ENCODE assay signal across 12 cellular contexts in the genomic region with DNA sequence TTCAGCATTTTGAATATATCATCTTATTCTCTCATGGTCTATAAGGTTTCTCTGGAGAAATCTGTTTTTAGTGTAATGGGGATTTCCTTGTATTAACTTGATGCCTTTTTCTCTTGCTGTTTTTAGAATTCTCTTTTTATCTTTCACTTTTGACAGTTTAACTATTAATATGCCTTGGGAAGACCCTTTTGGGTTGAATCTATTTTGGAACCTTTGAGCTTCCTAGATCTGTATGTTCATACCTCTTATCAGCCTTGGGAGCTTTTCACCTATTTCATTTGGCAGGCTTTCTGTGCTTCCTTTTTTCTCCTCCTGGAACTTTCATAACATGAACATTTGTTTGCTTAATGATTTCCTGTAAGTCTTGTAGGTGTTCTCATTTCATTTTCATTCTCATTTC. TPM values are rescaled to one million over a fixed set of nuclear protein-coding genes. Genes with fewer than 3 reads are reported as not detected.
DNase-seq lines count a peak whose midpoint lies in the region; ATAC-seq, FAIRE-seq and TF ChIP-seq lines count a peak whose summit lies in the region.
"Had no signal": no experiment of that assay in that cellular context is flagged by ENCODE, and none has a peak within 500 bp of the region (broad histone marks: within the 10 kb centered on the region; RNA-seq: fewer than 3 reads in every experiment).

No MANE protein-coding gene starts in this region.

- DNase-seq in activated T-cell treated with anti-CD3 and anti-CD28 coated beads, Interleukin-2, amount 50 U/mL, for 24 hours, result no peak
- DNase-seq in activated T-cell treated with anti-CD3 and anti-CD28 coated beads, Interleukin-2, amount 50 U/mL, for 1 hour, result no peak
- no peak for DNase-seq in T-cell
- peak; percentile 17 for DNase-seq in small intestine
- no peak for DNase-seq in NCI-H526 (lab: John Stamatoyannopoulos, UW)
- DNase-seq in progenitor cell of endocrine pancreas (ENCODE audit: low spot score, unreplicated experiment), result no peak
- no peak for DNase-seq in sciatic nerve (ENCODE audit: low spot score)
- DNase-seq: glutamatergic neuron, NCI-H2081 treated with DMSO at 0.1 percent for 48 hours, SIG-M5 had no signal

- no peaks in the 10 kb centered on the region for H3K27me3 Mint-ChIP-seq in activated T-cell treated with anti-CD3 and anti-CD28 coated beads, Interleukin-2, amount 50 U/mL, for 24 hours
- H3K27me3 Mint-ChIP-seq in T-cell (no peaks in the 10 kb centered on the region), progenitor cell of endocrine pancreas (no peaks in the 10 kb centered on the region)

- ATAC-seq in HG02759 (IDR thresholded peaks at IDR 0.05; ENCODE audit: unreplicated experiment), result peak; percentile 76
- ATAC-seq in T-cell (replicated peaks in 1 of 4), result no peak
- no peak for ATAC-seq in sciatic nerve

- peaks cover 48% of the 10 kb centered on the region for H3K36me3 Mint-ChIP-seq in activated T-cell treated with anti-CD3 and anti-CD28 coated beads, Interleukin-2, amount 50 U/mL, for 24 hours (ENCODE audit: low read depth)
- H3K36me3 Mint-ChIP-seq in T-cell (peaks cover 13% of the 10 kb centered on the region), progenitor cell of endocrine pancreas (ENCODE audit: insufficient read depth) (peaks cover 11% of the 10 kb centered on the region)

- peaks cover 0 to 2% of the 10 kb centered on the region in 2 donors for H3K4me1 ChIP-seq in small intestine (ENCODE audit: control insufficient read depth in 2 of 2, insufficient read depth in 1 of 2, low read depth in 1 of 2, low read length in 1 of 2)

- no peaks in the 10 kb centered on the region for H3K9me3 ChIP-seq in small intestine (ENCODE audit: control insufficient read depth, low read depth)

- H3K9me3 Mint-ChIP-seq in activated T-cell treated with anti-CD3 and anti-CD28 coated beads, Interleukin-2, amount 50 U/mL, for 24 hours, result peaks cover 9% of the 10 kb centered on the region
- H3K9me3 Mint-ChIP-seq in T-cell (peaks cover 6 to 10% (median 7%) of the 10 kb centered on the region in 3 donors), progenitor cell of endocrine pancreas (ENCODE audit: low read depth) (peaks cover 21% of the 10 kb centered on the region)

- no peaks in the 10 kb centered on the region for H3K36me3 ChIP-seq in small intestine (ENCODE audit: control insufficient read depth in 2 of 2, insufficient read depth in 2 of 2, low read length in 2 of 2)

- H3K27ac Mint-ChIP-seq in activated T-cell treated with anti-CD3 and anti-CD28 coated beads, Interleukin-2, amount 50 U/mL, for 24 hours, result peak overlapping the region; percentile 70
- H3K27ac Mint-ChIP-seq in T-cell (peak overlapping the region; percentile 2 to 45), progenitor cell of endocrine pancreas (no peak overlapping the region)
- H3K27ac Mint-ChIP-seq: mesothelial cell of epicardium had no signal

- CTCF ChIA-PET in T-cell (lab: Charles Lee), result interaction anchor here in 1 of 2 donors (0.6 kb wide), 1 partner anchor 1645 kb away, joined by 3 read pairs; no protein-coding TSS in a partner anchor

- POLR2A ChIA-PET in T-cell (lab: Charles Lee), result no interaction called here

- H3K4me3 Mint-ChIP-seq in activated T-cell treated with anti-CD3 and anti-CD28 coated beads, Interleukin-2, amount 50 U/mL, for 24 hours, result peak overlapping the region; percentile 27
- H3K4me3 Mint-ChIP-seq in T-cell (no peak overlapping the region), progenitor cell of endocrine pancreas (ENCODE audit: low read depth) (no peak overlapping the region)
- H3K4me3 Mint-ChIP-seq: mesothelial cell of epicardium had no signal

- intact Hi-C loops in sciatic nerve (cut with DNase I), result no loop called here

- no peak for TF ChIP-seq CTCF in progenitor cell of endocrine pancreas (IDR thresholded peaks at IDR 0.05; ENCODE audit: unreplicated experiment)

- H3K27me3 ChIP-seq in small intestine (ENCODE audit: control insufficient read depth in 2 of 2, insufficient read depth in 2 of 2, low read length in 2 of 2), result no peaks in the 10 kb centered on the region

- H3K4me1 Mint-ChIP-seq in activated T-cell treated with anti-CD3 and anti-CD28 coated beads, Interleukin-2, amount 50 U/mL, for 24 hours (ENCODE audit: low read depth), result peaks cover 49% of the 10 kb centered on the region
- H3K4me1 Mint-ChIP-seq in T-cell, result peaks cover 33 to 43% (median 38%) of the 10 kb centered on the region in 3 donors
- no peaks in the 10 kb centered on the region for H3K4me1 Mint-ChIP-seq in progenitor cell of endocrine pancreas (ENCODE audit: low read depth)
- H3K4me1 Mint-ChIP-seq: mesothelial cell of epicardium had no signal

- FAIRE-seq in small intestine (lab: Jason Lieb, UNC), result no peak

- no peak overlapping the region for H3K4me3 ChIP-seq in small intestine (ENCODE audit: low read depth in 1 of 2, low read length in 2 of 2)

- H3K27ac ChIP-seq in small intestine (ENCODE audit: low read depth in 1 of 2, low read length in 1 of 2), result no peak overlapping the region

RNA-seq across cellular contexts. Expression of a gene that starts 22.2 kb away (rescaled TPM):
- total RNA-seq in T-cell, result 10 to 100 TPM; 22.0 to 38.7 (median 24.2) TPM
- polyA plus RNA-seq in small intestine, result 10 to 100 TPM in 1 of 3 donors, 1 to 10 TPM in 2; 2.2 to 12.0 (median 5.4) TPM
- 18.2 and 18.7 TPM in 2 replicates for total RNA-seq in progenitor cell of endocrine pancreas
- total RNA-seq in sciatic nerve, result 24.6 TPM
